29 cellular contexts compared by ENCODE assay signal in genomic region chr15:57429098-57429497, GRCh38. TPM values are rescaled to one million over a fixed set of nuclear protein-coding genes. Genes with fewer than 3 reads are reported as not detected.
DNase-seq lines count a peak whose midpoint lies in the region; ATAC-seq and TF ChIP-seq lines count a peak whose summit lies in the region.
"Had no signal": no experiment of that assay in that cellular context is flagged by ENCODE, and none has a peak within 500 bp of the region (broad histone marks: within the 10 kb centered on the region; RNA-seq: fewer than 3 reads in every experiment).

No MANE protein-coding gene starts in this region.

- H3K9me2 ChIP-seq in GM23338 (ENCODE audit: insufficient read depth), result no peaks in the 10 kb centered on the region

- peaks cover 61% of the 10 kb centered on the region for H3K4me1 Mint-ChIP-seq in GM23338
- H3K4me1 Mint-ChIP-seq: IgD-negative memory B cell, T-helper 17 cell had no signal

- H2AFZ ChIP-seq in GM23338, result no peak overlapping the region

- H3K79me1 ChIP-seq in mesendoderm (ENCODE audit: low read length), result no peaks in the 10 kb centered on the region

- H2AK5ac ChIP-seq in mesendoderm (ENCODE audit: low read length), result no peak overlapping the region

- no peak for TF ChIP-seq CTCF in GM23338 (conservative IDR thresholded peaks at IDR 0.05; ENCODE audit: low read depth in 2 of 2)

- H3K9ac ChIP-seq in mesendoderm (ENCODE audit: low read length), result no peak overlapping the region
- H3K9ac ChIP-seq: BLaER1 treated with 17β-estradiol and CSF1 and Interleukin-3, amounts not matched to agents 10 nM and 100 nM; KMS-11 had no signal

- H3K27me3 Mint-ChIP-seq in GM23338 (ENCODE audit: insufficient read depth, low read depth, poor library complexity), result peaks cover 4% of the 10 kb centered on the region

- ATAC-seq in GM23338, result no peak
- ATAC-seq in GM18517 (IDR thresholded peaks at IDR 0.05; ENCODE audit: unreplicated experiment), result no peak
- ATAC-seq: HCT116, T-helper 17 cell had no signal

- H4K5ac ChIP-seq in mesendoderm (ENCODE audit: low read length), result no peak overlapping the region

- peaks cover 78% of the 10 kb centered on the region for H3K79me2 ChIP-seq in GM23338 (replicated peaks; ENCODE audit: insufficient read depth)
- no peaks in the 10 kb centered on the region for H3K79me2 ChIP-seq in mesendoderm (ENCODE audit: control insufficient read depth, insufficient read depth, low read length)

- H3F3A ChIP-seq in GM23338 (replicated peaks; ENCODE audit: low read depth), result no peaks in the 10 kb centered on the region

- H3K4ac ChIP-seq in mesendoderm (ENCODE audit: low read depth, low read length), result no peak overlapping the region

- in situ Hi-C loops in SK-MEL-5 (cut with HindIII; ENCODE audit: low pct_unique_long_range_greater_than_20kb, low sequenced_read_pairs), result no loop called here

- H3K9me3 Mint-ChIP-seq in GM23338, result no peaks in the 10 kb centered on the region
- H3K9me3 Mint-ChIP-seq: CD4-positive, alpha-beta T cell had no signal

- no peak overlapping the region for H3K4me3 ChIP-seq in GM23338
- no peak overlapping the region for H3K4me3 ChIP-seq in mesendoderm (ENCODE audit: low read length)
- H3K4me3 ChIP-seq: A549; BLaER1 treated with 17β-estradiol and CSF1 and Interleukin-3, amounts not matched to agents 10 nM and 100 nM; SK-N-MC had no signal

- H3K27me3 ChIP-seq in GM23338 (ENCODE audit: insufficient read depth) (no peaks in the 10 kb centered on the region), mesendoderm (ENCODE audit: insufficient read depth, low read length, poor library complexity) (no peaks in the 10 kb centered on the region)
- H3K27me3 ChIP-seq: BLaER1 treated with 17β-estradiol and CSF1 and Interleukin-3, amounts not matched to agents 10 nM and 100 nM had no signal

- H4K8ac ChIP-seq in mesendoderm (ENCODE audit: low read depth, low read length), result no peak overlapping the region

- peak overlapping the region; percentile 27 for H2BK15ac ChIP-seq in mesendoderm (replicated peaks; ENCODE audit: low read depth)

- H3K36me3 ChIP-seq in GM23338 (ENCODE audit: insufficient read depth), result no peaks in the 10 kb centered on the region
- H3K36me3 ChIP-seq in mesendoderm (ENCODE audit: control insufficient read depth, insufficient read depth, low read length), result no peaks in the 10 kb centered on the region
- H3K36me3 ChIP-seq: BLaER1 treated with 17β-estradiol and CSF1 and Interleukin-3, amounts not matched to agents 10 nM and 100 nM had no signal

- H3K23ac ChIP-seq in mesendoderm (ENCODE audit: low read length), result no peak overlapping the region

- H2BK120ac ChIP-seq in mesendoderm (ENCODE audit: low read depth, low read length), result peak overlapping the region; percentile 62

- H3K56ac ChIP-seq in mesendoderm (ENCODE audit: low read length), result no peak overlapping the region

- peaks cover 62% of the 10 kb centered on the region for H3K4me1 ChIP-seq in GM23338 (ENCODE audit: insufficient read depth)
- H3K4me1 ChIP-seq in mesendoderm (ENCODE audit: control insufficient read depth, low read depth, low read length), result peaks cover 25% of the 10 kb centered on the region

- no peak overlapping the region for H3K27ac Mint-ChIP-seq in GM23338
- H3K27ac Mint-ChIP-seq: CD4-positive, alpha-beta T cell; IgD-negative memory B cell; T-helper 17 cell had no signal

- no peak overlapping the region for H2BK5ac ChIP-seq in mesendoderm (ENCODE audit: low read length)

- DNase-seq in COLO829 (ENCODE audit: low spot score) (peak; percentile 29), GM23338 (ENCODE audit: low spot score) (no peak), SK-MEL-5 (ENCODE audit: low read depth, low spot score) (peak; percentile 44), mesendoderm (no peak), NK-92 (lab: John Stamatoyannopoulos, UW; ENCODE audit: unreplicated experiment) (no peak), NCI-H187 treated with DMSO at 0.1 percent for 48 hours (lab: John Stamatoyannopoulos, UW) (no peak), islet precursor cell (no peak)
- DNase-seq: AML-193; CD4-positive, alpha-beta T cell; COR-L47; DMS53; NCI-H1048; NCI-H1436; NCI-H187; NCI-H345; NCI-H510A treated with DMSO at 0.1 percent for 48 hours; NCI-H748 treated with DMSO at 0.1 percent for 48 hours; Right ventricle myocardium superior; RPMI8226; SW 1271; T-helper 17 cell had no signal

- no peaks in the 10 kb centered on the region; the same call in 1 of the 2 replicates for H4K20me1 ChIP-seq in GM23338 (replicated peaks; ENCODE audit: insufficient read depth)
- H4K20me1 ChIP-seq: BLaER1 treated with 17β-estradiol and CSF1 and Interleukin-3, amounts not matched to agents 10 nM and 100 nM had no signal

- no peaks in the 10 kb centered on the region for H3K36me3 Mint-ChIP-seq in GM23338 (ENCODE audit: low read depth)
- H3K36me3 Mint-ChIP-seq: IgD-negative memory B cell had no signal

- H3K4me3 Mint-ChIP-seq in GM23338, result no peak overlapping the region
- H3K4me3 Mint-ChIP-seq: CD4-positive, alpha-beta T cell; IgD-negative memory B cell; T-helper 17 cell had no signal

- no peak overlapping the region for H3K4me2 ChIP-seq in GM23338
- H3K4me2 ChIP-seq in mesendoderm (ENCODE audit: low read length), result no peak overlapping the region
- H3K4me2 ChIP-seq: KMS-11 had no signal

- WGBS in mesendoderm (ENCODE audit: extremely low coverage, insufficient coverage, low lambda C conversion rate), result no CpG with 5 or more reads among the region's 4 CpGs

- 0 out of 2 replicates have a peak overlapping the region, but pooled peaks have one; percentile 65 for H3K27ac ChIP-seq in GM23338 (ENCODE audit: low read depth)
- H3K27ac ChIP-seq in mesendoderm (ENCODE audit: low read depth, low read length), result no peak overlapping the region
- H3K27ac ChIP-seq: HL-60, KMS-11, SK-N-MC had no signal

- peak overlapping the region; percentile 78 for H3K18ac ChIP-seq in mesendoderm (ENCODE audit: low read length)

TF ChIP-seq in GM23338, 12 proteins besides CTCF, POLR2A, EP300 and RAD21:
- TF ChIP-seq, protein P1, sequence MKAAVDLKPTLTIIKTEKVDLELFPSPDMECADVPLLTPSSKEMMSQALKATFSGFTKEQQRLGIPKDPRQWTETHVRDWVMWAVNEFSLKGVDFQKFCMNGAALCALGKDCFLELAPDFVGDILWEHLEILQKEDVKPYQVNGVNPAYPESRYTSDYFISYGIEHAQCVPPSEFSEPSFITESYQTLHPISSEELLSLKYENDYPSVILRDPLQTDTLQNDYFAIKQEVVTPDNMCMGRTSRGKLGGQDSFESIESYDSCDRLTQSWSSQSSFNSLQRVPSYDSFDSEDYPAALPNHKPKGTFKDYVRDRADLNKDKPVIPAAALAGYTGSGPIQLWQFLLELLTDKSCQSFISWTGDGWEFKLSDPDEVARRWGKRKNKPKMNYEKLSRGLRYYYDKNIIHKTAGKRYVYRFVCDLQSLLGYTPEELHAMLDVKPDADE (IDR thresholded peaks at IDR 0.05), result no peak
- TF ChIP-seq STAT1 (IDR thresholded peaks at IDR 0.05; ENCODE audit: unreplicated experiment), result no peak
- TF ChIP-seq ZNF114 (CRISPR knock-in tag; IDR thresholded peaks at IDR 0.05), result no peak
- no peak for TF ChIP-seq POLR2AphosphoS5 (IDR thresholded peaks at IDR 0.05; ENCODE audit: low read depth)
- no peak for TF ChIP-seq NANOG (IDR thresholded peaks at IDR 0.05; ENCODE audit: borderline replicate concordance)
- TF ChIP-seq JUNB (IDR thresholded peaks at IDR 0.05; ENCODE audit: unreplicated experiment), result no peak
- no peak for TF ChIP-seq CREB1 (CRISPR knock-in tag; IDR thresholded peaks at IDR 0.05; ENCODE audit: low read depth)
- TF ChIP-seq REST (IDR thresholded peaks at IDR 0.05; ENCODE audit: unreplicated experiment), result no peak
TF ChIP-seq in GM23338: peak in this region for 0.

RNA-seq across cellular contexts. Expression of gene CGNL1, which starts 52.8 kb away (rescaled TPM):
- total RNA-seq in GM23338 (2014; rRNA removed; shearing (Covaris generic)), result 57.8 and 58.0 TPM in 2 replicates
- polyA plus RNA-seq in GM23338 (2016; fragmentation: Nextera tagmentation; extraction: Ambion mirVana), result 19.4 and 20.0 TPM in 2 replicates
- 0.24 TPM in 2 replicates for total RNA-seq in SK-MEL-5 (2014; rRNA removed; shearing (Covaris generic))
- 0.19 and 0.32 TPM in 2 replicates for polyA plus RNA-seq in SK-MEL-5 (2015; cell fraction: cytosol; rRNA removed)
- polyA plus RNA-seq in SK-MEL-5 (2015; cell fraction: nucleus; rRNA removed), result 0.07 and 0.14 TPM in 2 replicates
- 8.1 TPM for polyA plus RNA-seq in mesendoderm (2013, experiment 1 of 2)
- polyA plus RNA-seq in mesendoderm (2013, experiment 2 of 2), result 8.8 TPM
- total RNA-seq: CD4-positive, alpha-beta T cell; T-helper 17 cell had no signal

Comparison
In these comparisons a context has a peak if more than half of its experiments do, and no peak if none do; other contexts are left out.
1. DNase-seq: peak in COLO829 (single experiment) and SK-MEL-5 (single experiment); none in GM23338 (single experiment), mesendoderm (single experiment), NK-92 (single experiment), NCI-H187 treated with DMSO at 0.1 percent for 48 hours (single experiment) and islet precursor cell (single experiment).
2. RNA of gene CGNL1, which starts 52.8 kb away (total RNA-seq): 57.8 to 58.0 TPM in GM23338; 0.24 TPM in SK-MEL-5; every median in the first group is over 10 times any median in the second.